Comparison of ENCODE assay signal across 16 cellular contexts in the genomic region with DNA sequence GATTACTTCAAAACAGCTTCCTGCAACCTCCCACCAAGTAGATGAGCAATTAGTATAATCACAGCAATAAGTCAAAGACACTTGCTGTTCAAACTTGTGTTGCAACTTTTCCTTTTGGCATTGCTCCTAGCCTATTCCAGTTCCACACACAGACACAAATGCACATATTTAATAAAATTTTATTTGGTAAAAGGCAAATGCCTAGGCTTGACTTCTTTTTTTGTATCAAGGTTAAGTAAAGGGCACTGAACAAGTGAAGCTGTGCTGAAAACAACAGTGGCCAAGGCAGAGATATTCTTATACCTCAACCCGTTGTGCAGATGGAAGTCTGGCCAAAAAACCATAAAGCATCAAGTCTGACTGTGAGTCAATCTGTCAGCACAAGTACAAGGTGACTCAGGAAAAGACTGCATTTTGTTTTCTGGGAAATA.
DNase-seq lines count a peak whose midpoint lies in the region; TF ChIP-seq lines count a peak whose summit lies in the region.
"Had no signal": no experiment of that assay in that cellular context is flagged by ENCODE, and none has a peak within 500 bp of the region (broad histone marks: within the 10 kb centered on the region; RNA-seq: fewer than 3 reads in every experiment).

No MANE protein-coding gene starts in this region.

- no peak overlapping the region for H3K4me3 Mint-ChIP-seq in MCF 10A (ENCODE audit: unreplicated experiment)
- no peak overlapping the region for H3K4me3 Mint-ChIP-seq in type B pancreatic cell
- H3K4me3 Mint-ChIP-seq: naive thymus-derived CD8-positive, alpha-beta T cell had no signal

- H3K36me3 Mint-ChIP-seq in MCF 10A (ENCODE audit: insufficient read depth, unreplicated experiment), result peaks cover 5% of the 10 kb centered on the region
- peaks cover 4% of the 10 kb centered on the region for H3K36me3 Mint-ChIP-seq in type B pancreatic cell
- H3K36me3 Mint-ChIP-seq: naive thymus-derived CD8-positive, alpha-beta T cell had no signal

- no peaks in the 10 kb centered on the region for H3K79me2 ChIP-seq in OCI-LY7 (ENCODE audit: insufficient read depth, low read depth, low read length)

- peak overlapping the region; percentile 88 for H3K27ac Mint-ChIP-seq in MCF 10A (ENCODE audit: low read depth, unreplicated experiment)
- peak overlapping the region; percentile 82 for H3K27ac Mint-ChIP-seq in type B pancreatic cell
- H3K27ac Mint-ChIP-seq: naive thymus-derived CD8-positive, alpha-beta T cell had no signal

- H3K4me2 ChIP-seq in OCI-LY7 (ENCODE audit: low read length), result no peak overlapping the region

- TF ChIP-seq POLR2A in breast epithelium (IDR thresholded peaks at IDR 0.05), result no peak

- H3K36me3 ChIP-seq in breast epithelium, result no peaks in the 10 kb centered on the region
- H3K36me3 ChIP-seq in SK-N-MC (ENCODE audit: insufficient read depth, low read length), result no peaks in the 10 kb centered on the region
- no peaks in the 10 kb centered on the region for H3K36me3 ChIP-seq in OCI-LY7 (ENCODE audit: insufficient read depth, low read length)
- H3K36me3 ChIP-seq: esophagus squamous epithelium, HAP-1, thoracic aorta had no signal

- peaks cover 33% of the 10 kb centered on the region for H3K4me1 Mint-ChIP-seq in MCF 10A (ENCODE audit: insufficient read depth, unreplicated experiment)
- H3K4me1 Mint-ChIP-seq in type B pancreatic cell (ENCODE audit: unreplicated experiment), result peaks cover 43% of the 10 kb centered on the region
- H3K4me1 Mint-ChIP-seq: naive thymus-derived CD8-positive, alpha-beta T cell had no signal

- CTCF ChIA-PET in MCF 10A (lab: Yijun Ruan, JAX), result no interaction called here
- CTCF ChIA-PET in OCI-LY7 (lab: Charles Lee; ENCODE audit: unreplicated experiment), result no interaction called here

- DNase-seq in MCF 10A (ENCODE audit: unreplicated experiment) (peak; percentile 73), breast epithelium (ENCODE audit: low spot score in 2 of 2) (no peak), SK-N-MC (ENCODE audit: low read depth, low spot score) (peak; percentile 84), fibroblast of peridontal ligament (ENCODE audit: extremely low read depth) (peak; percentile 73), type B pancreatic cell (ENCODE audit: extremely low spot score, unreplicated experiment) (no peak), OCI-LY7 (ENCODE audit: low spot score) (no peak), LoVo (ENCODE audit: low spot score) (no peak)
- no peak for DNase-seq in activated naive CD4-positive, alpha-beta T cell treated with anti-CD3 and anti-CD28 coated beads, Interleukin-2, amount 50 U/mL, for 16 hours
- DNase-seq: ACHN; caudate nucleus; esophagus squamous epithelium; naive thymus-derived CD8-positive, alpha-beta T cell; NCI-H1436; NCI-H526 treated with DMSO at 0.1 percent for 48 hours had no signal

- no peaks in the 10 kb centered on the region for H3K9me3 Mint-ChIP-seq in MCF 10A (ENCODE audit: unreplicated experiment)
- H3K9me3 Mint-ChIP-seq in type B pancreatic cell, result no peaks in the 10 kb centered on the region
- H3K9me3 Mint-ChIP-seq: naive thymus-derived CD8-positive, alpha-beta T cell had no signal

- no peak overlapping the region for H2AFZ ChIP-seq in OCI-LY7 (ENCODE audit: low read length)

- H3K9ac ChIP-seq in SK-N-MC (ENCODE audit: insufficient read length), result no peak overlapping the region

- TF ChIP-seq CTCF in MCF 10A (IDR thresholded peaks at IDR 0.05; ENCODE audit: unreplicated experiment), result no peak
- TF ChIP-seq CTCF in breast epithelium (IDR thresholded peaks at IDR 0.05), result no peak
- TF ChIP-seq CTCF in type B pancreatic cell (conservative IDR thresholded peaks at IDR 0.05), result no peak
- no peak for TF ChIP-seq CTCF in OCI-LY7 (conservative IDR thresholded peaks at IDR 0.05; ENCODE audit: low read length)

- H3K27ac ChIP-seq in breast epithelium, result peak overlapping the region in 1 of 2 donors; percentile 22
- peak overlapping the region; percentile 82 for H3K27ac ChIP-seq in SK-N-MC
- H3K27ac ChIP-seq in OCI-LY7 (ENCODE audit: low read depth, low read length, poor library complexity, severe bottlenecking), result no peak overlapping the region
- H3K27ac ChIP-seq: thoracic aorta had no signal

- H3K4me3 ChIP-seq in breast epithelium (no peak overlapping the region), SK-N-MC (peak overlapping the region; percentile 14), OCI-LY7 (ENCODE audit: low read depth, low read length, poor library complexity, severe bottlenecking) (no peak overlapping the region)
- H3K4me3 ChIP-seq: esophagus squamous epithelium, HAP-1, thoracic aorta had no signal

- H3K27me3 ChIP-seq in breast epithelium, result no peaks in the 10 kb centered on the region
- H3K27me3 ChIP-seq: esophagus squamous epithelium had no signal

- H3K9me3 ChIP-seq in breast epithelium (no peaks in the 10 kb centered on the region), SK-N-MC (ENCODE audit: low read depth, low read length) (no peaks in the 10 kb centered on the region), OCI-LY7 (ENCODE audit: low read length) (no peaks in the 10 kb centered on the region)
- H3K9me3 ChIP-seq: esophagus squamous epithelium, HAP-1, thoracic aorta had no signal

- H3K4me1 ChIP-seq in breast epithelium (peaks cover 0 to 7% of the 10 kb centered on the region in 2 donors), OCI-LY7 (ENCODE audit: insufficient read depth, low read length, poor library complexity, severe bottlenecking) (no peaks in the 10 kb centered on the region)
- H3K4me1 ChIP-seq: HAP-1 had no signal

- H4K20me1 ChIP-seq in OCI-LY7 (ENCODE audit: insufficient read depth, low read length), result no peaks in the 10 kb centered on the region

- BruUV-seq in MCF 10A (replicated peaks; lab: Mats Ljungman, UMichigan), result no TSS peak
- BruUV-seq in OCI-LY7 (replicated peaks; lab: Mats Ljungman, UMichigan), result no TSS peak

- H3K9me2 ChIP-seq in OCI-LY7 (ENCODE audit: insufficient read depth, low read length), result no peaks in the 10 kb centered on the region

- POLR2A ChIA-PET in MCF 10A (lab: Yijun Ruan, JAX) (interaction anchor here (0.7 to 1.2 kb wide), 6 partner anchors 19 to 708 kb away, joined by 3 to 5 read pairs (median 3); a partner anchor contains a TSS), OCI-LY7 (lab: Charles Lee) (interaction anchor here (0.8 kb wide), 1 partner anchor 11 kb away, joined by 4 read pairs; no protein-coding TSS in a partner anchor)

- intact Hi-C loops in MCF 10A (cut with micrococcal nuclease), result no loop called here
- intact Hi-C loops in breast epithelium (cut with DNase I; ENCODE audit: low total_unique reads), result no loop called here
- intact Hi-C loops in OCI-LY7 (cut with micrococcal nuclease; ENCODE audit: unreplicated experiment), result no loop called here

- H3K27me3 Mint-ChIP-seq in MCF 10A (ENCODE audit: insufficient read depth, unreplicated experiment) (no peaks in the 10 kb centered on the region), type B pancreatic cell (no peaks in the 10 kb centered on the region)
- H3K27me3 Mint-ChIP-seq: naive thymus-derived CD8-positive, alpha-beta T cell had no signal

Comparison
In these comparisons a context has a peak if more than half of its experiments do, and no peak if none do; other contexts are left out.
1. DNase-seq: peak in MCF 10A (single experiment), SK-N-MC (single experiment) and fibroblast of peridontal ligament (single experiment); none in breast epithelium (0 of 2), type B pancreatic cell (single experiment), activated naive CD4-positive, alpha-beta T cell treated with anti-CD3 and anti-CD28 coated beads, Interleukin-2, amount 50 U/mL, for 16 hours (single experiment), OCI-LY7 (single experiment) and LoVo (single experiment).